ENCODE assay signal across 8 cellular contexts in genomic region chr1:39378377-39378776, GRCh38.
DNase-seq lines count a peak whose midpoint lies in the region; ATAC-seq and TF ChIP-seq lines count a peak whose summit lies in the region.

No MANE protein-coding gene starts in this region.

- no peaks in the 10 kb centered on the region for H3K4me1 ChIP-seq in thyroid gland

- H3K4me1 Mint-ChIP-seq in mesothelial cell of epicardium, result peaks cover 5% of the 10 kb centered on the region

- TF ChIP-seq POLR2A in thyroid gland (IDR thresholded peaks at IDR 0.05), result no peak

- DNase-seq in DMS153 treated with DMSO at 0.1 percent for 48 hours (lab: John Stamatoyannopoulos, UW; ENCODE audit: unreplicated experiment) (peak; percentile 80), HuH-7 (ENCODE audit: low spot score) (peak; percentile 51), left lobe of liver (ENCODE audit: low spot score) (no peak), thyroid gland (no peak), mesothelial cell of epicardium (ENCODE audit: low spot score in 2 of 2, unreplicated experiment in 2 of 2) (no peak)
- no peak for DNase-seq in activated CD4-positive, alpha-beta T cell treated with anti-CD3 and anti-CD28 coated beads, Interleukin-2, amount 50 U/mL, for 48 hours

- peak overlapping the region; percentile 30; the same call in 1 of the 2 replicates for H3K27ac ChIP-seq in VCaP
- H3K27ac ChIP-seq in thyroid gland, result no peak overlapping the region

- H3K27me3 ChIP-seq in thyroid gland, result no peaks in the 10 kb centered on the region

- no peak overlapping the region for H3K4me3 Mint-ChIP-seq in mesothelial cell of epicardium

- no peaks in the 10 kb centered on the region for H3K9me3 Mint-ChIP-seq in mesothelial cell of epicardium

- no peak overlapping the region for H3K27ac Mint-ChIP-seq in mesothelial cell of epicardium

- H3K36me3 ChIP-seq in thyroid gland, result peaks cover 29 to 46% of the 10 kb centered on the region in 2 donors

- peak; percentile 92 for TF ChIP-seq CTCF in VCaP (conservative IDR thresholded peaks at IDR 0.05)
- peak in 3 of 6 experiments; percentile 25 to 43 (median 38) for TF ChIP-seq CTCF in thyroid gland (IDR thresholded peaks at IDR 0.05)
- no peak for TF ChIP-seq CTCF in mesothelial cell of epicardium (IDR thresholded peaks at IDR 0.05; ENCODE audit: unreplicated experiment)

- H3K27me3 Mint-ChIP-seq in mesothelial cell of epicardium (ENCODE audit: low read depth), result no peaks in the 10 kb centered on the region

- H3K36me3 Mint-ChIP-seq in mesothelial cell of epicardium, result peaks cover 24% of the 10 kb centered on the region

- intact Hi-C loops in thyroid gland (cut with DNase I), result no loop called here

- H3K4me3 ChIP-seq in thyroid gland (replicated peaks in 1 of 3), result no peak overlapping the region

- WGBS in thyroid gland, 2 donors, result 31 to 47% methylated on average over 2 of the region's 2 CpGs

- no peaks in the 10 kb centered on the region for H3K9me3 ChIP-seq in thyroid gland

- ATAC-seq in left lobe of liver, result peak; percentile 96
- ATAC-seq in HG03108 (IDR thresholded peaks at IDR 0.05; ENCODE audit: unreplicated experiment), result no peak

Comparison
In these comparisons a context has a peak if more than half of its experiments do, and no peak if none do; other contexts are left out.
1. DNase-seq: peak in DMS153 treated with DMSO at 0.1 percent for 48 hours (single experiment) and HuH-7 (single experiment); none in left lobe of liver (single experiment), thyroid gland (0 of 2), activated CD4-positive, alpha-beta T cell treated with anti-CD3 and anti-CD28 coated beads, Interleukin-2, amount 50 U/mL, for 48 hours (0 of 2) and mesothelial cell of epicardium (0 of 2).